ENCODE assay signal across 1 cellular context in genomic region chr6:144921206-144921975, GRCh38.
TF ChIP-seq lines count a peak whose summit lies in the region.

No MANE protein-coding gene starts in this region.

TF ChIP-seq in HepG2, 621 proteins besides CTCF, POLR2A, EP300 and RAD21 (continued from another document):
- TF ChIP-seq HNF1B (CRISPR knock-in tag; IDR thresholded peaks at IDR 0.05) (peak; percentile 18; the same call in 1 of the 2 replicates), ZFP82 (CRISPR knock-in tag; IDR thresholded peaks at IDR 0.05; ENCODE audit: borderline replicate concordance) (no peak), FOXP1 (IDR thresholded peaks at IDR 0.05) (no peak), FOXP1 (CRISPR knock-in tag; IDR thresholded peaks at IDR 0.05) (peak; percentile 63), SOX6 (IDR thresholded peaks at IDR 0.05) (no peak), SOX6 (CRISPR knock-in tag; IDR thresholded peaks at IDR 0.05) (peak; percentile 15; the same call in 1 of the 2 replicates)
- TF ChIP-seq, protein P1, sequence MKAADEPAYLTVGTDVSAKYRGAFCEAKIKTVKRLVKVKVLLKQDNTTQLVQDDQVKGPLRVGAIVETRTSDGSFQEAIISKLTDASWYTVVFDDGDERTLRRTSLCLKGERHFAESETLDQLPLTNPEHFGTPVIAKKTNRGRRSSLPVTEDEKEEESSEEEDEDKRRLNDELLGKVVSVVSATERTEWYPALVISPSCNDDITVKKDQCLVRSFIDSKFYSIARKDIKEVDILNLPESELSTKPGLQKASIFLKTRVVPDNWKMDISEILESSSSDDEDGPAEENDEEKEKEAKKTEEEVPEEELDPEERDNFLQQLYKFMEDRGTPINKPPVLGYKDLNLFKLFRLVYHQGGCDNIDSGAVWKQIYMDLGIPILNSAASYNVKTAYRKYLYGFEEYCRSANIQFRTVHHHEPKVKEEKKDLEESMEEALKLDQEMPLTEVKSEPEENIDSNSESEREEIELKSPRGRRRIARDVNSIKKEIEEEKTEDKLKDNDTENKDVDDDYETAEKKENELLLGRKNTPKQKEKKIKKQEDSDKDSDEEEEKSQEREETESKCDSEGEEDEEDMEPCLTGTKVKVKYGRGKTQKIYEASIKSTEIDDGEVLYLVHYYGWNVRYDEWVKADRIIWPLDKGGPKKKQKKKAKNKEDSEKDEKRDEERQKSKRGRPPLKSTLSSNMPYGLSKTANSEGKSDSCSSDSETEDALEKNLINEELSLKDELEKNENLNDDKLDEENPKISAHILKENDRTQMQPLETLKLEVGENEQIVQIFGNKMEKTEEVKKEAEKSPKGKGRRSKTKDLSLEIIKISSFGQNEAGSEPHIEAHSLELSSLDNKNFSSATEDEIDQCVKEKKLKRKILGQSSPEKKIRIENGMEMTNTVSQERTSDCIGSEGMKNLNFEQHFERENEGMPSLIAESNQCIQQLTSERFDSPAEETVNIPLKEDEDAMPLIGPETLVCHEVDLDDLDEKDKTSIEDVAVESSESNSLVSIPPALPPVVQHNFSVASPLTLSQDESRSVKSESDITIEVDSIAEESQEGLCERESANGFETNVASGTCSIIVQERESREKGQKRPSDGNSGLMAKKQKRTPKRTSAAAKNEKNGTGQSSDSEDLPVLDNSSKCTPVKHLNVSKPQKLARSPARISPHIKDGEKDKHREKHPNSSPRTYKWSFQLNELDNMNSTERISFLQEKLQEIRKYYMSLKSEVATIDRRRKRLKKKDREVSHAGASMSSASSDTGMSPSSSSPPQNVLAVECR (CRISPR knock-in tag; IDR thresholded peaks at IDR 0.05; ENCODE audit: borderline replicate concordance) = no peak
- TF ChIP-seq, protein P2, sequence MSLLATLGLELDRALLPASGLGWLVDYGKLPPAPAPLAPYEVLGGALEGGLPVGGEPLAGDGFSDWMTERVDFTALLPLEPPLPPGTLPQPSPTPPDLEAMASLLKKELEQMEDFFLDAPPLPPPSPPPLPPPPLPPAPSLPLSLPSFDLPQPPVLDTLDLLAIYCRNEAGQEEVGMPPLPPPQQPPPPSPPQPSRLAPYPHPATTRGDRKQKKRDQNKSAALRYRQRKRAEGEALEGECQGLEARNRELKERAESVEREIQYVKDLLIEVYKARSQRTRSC (CRISPR knock-in tag; IDR thresholded peaks at IDR 0.05; ENCODE audit: low read depth) = no peak
- TF ChIP-seq, protein P3, sequence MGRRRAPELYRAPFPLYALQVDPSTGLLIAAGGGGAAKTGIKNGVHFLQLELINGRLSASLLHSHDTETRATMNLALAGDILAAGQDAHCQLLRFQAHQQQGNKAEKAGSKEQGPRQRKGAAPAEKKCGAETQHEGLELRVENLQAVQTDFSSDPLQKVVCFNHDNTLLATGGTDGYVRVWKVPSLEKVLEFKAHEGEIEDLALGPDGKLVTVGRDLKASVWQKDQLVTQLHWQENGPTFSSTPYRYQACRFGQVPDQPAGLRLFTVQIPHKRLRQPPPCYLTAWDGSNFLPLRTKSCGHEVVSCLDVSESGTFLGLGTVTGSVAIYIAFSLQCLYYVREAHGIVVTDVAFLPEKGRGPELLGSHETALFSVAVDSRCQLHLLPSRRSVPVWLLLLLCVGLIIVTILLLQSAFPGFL (CRISPR knock-in tag; IDR thresholded peaks at IDR 0.05) = no peak
TF ChIP-seq in HepG2: peak in this region for 11.
